9 cellular contexts compared by ENCODE assay signal in genomic region chr2:68689553-68690537, GRCh38. TPM values are rescaled to one million over a fixed set of nuclear protein-coding genes. Genes with fewer than 3 reads are reported as not detected.
DNase-seq lines count a peak whose midpoint lies in the region; ATAC-seq and TF ChIP-seq lines count a peak whose summit lies in the region.
"Had no signal": no experiment of that assay in that cellular context is flagged by ENCODE, and none has a peak within 500 bp of the region (broad histone marks: within the 10 kb centered on the region; RNA-seq: fewer than 3 reads in every experiment).

No MANE protein-coding gene starts in this region.

- DNase-seq in GDM1 (lab: John Stamatoyannopoulos, UW) (peak; percentile 37), stomach (no peak), G401 (ENCODE audit: low spot score) (no peak), hepatocyte (ENCODE audit: low spot score) (no peak)
- DNase-seq in activated CD8-positive, alpha-beta T cell treated with anti-CD3 and anti-CD28 coated beads, Interleukin-2, amount 10 ng/mL, durations not matched to agents 7 days and 5 days, result no peak
- no peak for DNase-seq in stimulated activated naive CD4-positive, alpha-beta T cell (lab: John Stamatoyannopoulos, UW)

- no peak overlapping the region for H2AFZ ChIP-seq in hepatocyte

- H3K27me3 ChIP-seq in stomach (no peaks in the 10 kb centered on the region), hepatocyte (no peaks in the 10 kb centered on the region)

- in situ Hi-C loops in G401 (cut with HindIII; ENCODE audit: low sequenced_read_pairs), result no loop called here

- peaks cover 6% of the 10 kb centered on the region for H3K27me3 Mint-ChIP-seq in activated CD8-positive, alpha-beta T cell treated with anti-CD3 and anti-CD28 coated beads, Interleukin-2, amount 10 ng/mL, durations not matched to agents 7 days and 5 days (ENCODE audit: low read depth)

- no peak overlapping the region for H3K4me3 Mint-ChIP-seq in activated CD8-positive, alpha-beta T cell treated with anti-CD3 and anti-CD28 coated beads, Interleukin-2, amount 10 ng/mL, durations not matched to agents 7 days and 5 days

- H4K20me1 ChIP-seq in hepatocyte (ENCODE audit: insufficient read depth, poor library complexity, severe bottlenecking), result no peaks in the 10 kb centered on the region

- intact Hi-C loops in stomach (cut with DNase I; ENCODE audit: low total_unique reads), result no loop called here

- H3K9me3 Mint-ChIP-seq in activated CD8-positive, alpha-beta T cell treated with anti-CD3 and anti-CD28 coated beads, Interleukin-2, amount 10 ng/mL, durations not matched to agents 7 days and 5 days (ENCODE audit: insufficient read depth), result peaks cover 6% of the 10 kb centered on the region

- TF ChIP-seq EP300 in stomach (IDR thresholded peaks at IDR 0.05), result no peak

- CTCF ChIA-PET in activated CD8-positive, alpha-beta T cell treated with anti-CD3 and anti-CD28 coated beads, Interleukin-2, amount 10 ng/mL, durations not matched to agents 7 days and 5 days (lab: Charles Lee), result interaction anchor here (0.6 to 2.9 kb wide), 7 partner anchors 20 to 477 kb away, joined by 3 to 18 read pairs (median 4); no protein-coding TSS in a partner anchor

- H3K27ac Mint-ChIP-seq in activated CD8-positive, alpha-beta T cell treated with anti-CD3 and anti-CD28 coated beads, Interleukin-2, amount 10 ng/mL, durations not matched to agents 7 days and 5 days, result peak overlapping the region; percentile 70

- no peak for TF ChIP-seq POLR2A in stomach (IDR thresholded peaks at IDR 0.05)

- no peaks in the 10 kb centered on the region for H3K79me2 ChIP-seq in hepatocyte

- no peak overlapping the region for H3K4me3 ChIP-seq in stomach
- H3K4me3 ChIP-seq in hepatocyte, result no peak overlapping the region

- H3K36me3 ChIP-seq in stomach, result no peaks in the 10 kb centered on the region
- H3K36me3 ChIP-seq in hepatocyte (replicated peaks; ENCODE audit: insufficient read depth, low read depth), result no peaks in the 10 kb centered on the region

- peaks cover 13% of the 10 kb centered on the region for H3K4me1 Mint-ChIP-seq in activated CD8-positive, alpha-beta T cell treated with anti-CD3 and anti-CD28 coated beads, Interleukin-2, amount 10 ng/mL, durations not matched to agents 7 days and 5 days (ENCODE audit: low read depth)

- H3K4me1 ChIP-seq in stomach (no peaks in the 10 kb centered on the region), hepatocyte (ENCODE audit: insufficient read depth) (no peaks in the 10 kb centered on the region)

- H3K4me2 ChIP-seq in hepatocyte, result no peak overlapping the region

- ATAC-seq in GM19467 (IDR thresholded peaks at IDR 0.05; ENCODE audit: unreplicated experiment), result peak; percentile 88
- peak; percentile 93 for ATAC-seq in HG03439 (IDR thresholded peaks at IDR 0.05; ENCODE audit: unreplicated experiment)
- ATAC-seq in activated CD8-positive, alpha-beta T cell treated with anti-CD3 and anti-CD28 coated beads, Interleukin-2, amount 10 ng/mL, durations not matched to agents 7 days and 5 days, result peak; percentile 42

- H3K9me2 ChIP-seq in hepatocyte (replicated peaks; ENCODE audit: insufficient read depth), result no peaks in the 10 kb centered on the region

- peak overlapping the region in 1 of 5 donors; percentile 62 for H3K27ac ChIP-seq in stomach
- no peak overlapping the region for H3K27ac ChIP-seq in hepatocyte

- no peaks in the 10 kb centered on the region for H3K36me3 Mint-ChIP-seq in activated CD8-positive, alpha-beta T cell treated with anti-CD3 and anti-CD28 coated beads, Interleukin-2, amount 10 ng/mL, durations not matched to agents 7 days and 5 days (ENCODE audit: low read depth)

- 58 to 74% (median 63%) methylated on average over 7 of the region's 7 CpGs for WGBS in stomach, 5 donors
- 50% methylated on average over 7 of the region's 7 CpGs for WGBS in hepatocyte (ENCODE audit: low lambda C conversion rate, missing lambda C conversion rate)

- POLR2A ChIA-PET in activated CD8-positive, alpha-beta T cell treated with anti-CD3 and anti-CD28 coated beads, Interleukin-2, amount 10 ng/mL, durations not matched to agents 7 days and 5 days (lab: Charles Lee), result no interaction called here

- H3K9me3 ChIP-seq in stomach, result no peaks in the 10 kb centered on the region
- H3K9me3 ChIP-seq in hepatocyte (ENCODE audit: low read depth), result no peaks in the 10 kb centered on the region

- TF ChIP-seq CTCF in stomach (IDR thresholded peaks at IDR 0.05) (no peak), hepatocyte (IDR thresholded peaks at IDR 0.05; ENCODE audit: poor library complexity) (no peak)

RNA-seq across cellular contexts. Expression of gene ARHGAP25, which starts 44.8 kb away (rescaled TPM):
- 10 to 100 TPM; 68.2 to 68.7 TPM for total RNA-seq in activated CD8-positive, alpha-beta T cell treated with anti-CD3 and anti-CD28 coated beads, Interleukin-2, amount 10 ng/mL, durations not matched to agents 7 days and 5 days
- total RNA-seq in stomach, result 10 to 100 TPM in 2 of 5 donors, 1 to 10 TPM in 1, under 1 TPM in 1, not detected in 1; 0.29 to 17.1 (median 8.7) TPM
- 1 to 10 TPM; 3.6 to 6.3 (median 4.0) TPM for polyA plus RNA-seq in stomach
- not detected in 2 replicates for total RNA-seq in G401 (2014; rRNA removed; shearing (Covaris generic))
- 0.47 TPM in 1 of 2 replicates, not detected in the other for total RNA-seq in hepatocyte
- polyA plus RNA-seq in hepatocyte, result 0.12 and 0.21 TPM in 2 replicates

RNA-seq across cellular contexts. Expression of gene PROKR1, which starts 46.5 kb away (rescaled TPM):
- not detected for total RNA-seq in activated CD8-positive, alpha-beta T cell treated with anti-CD3 and anti-CD28 coated beads, Interleukin-2, amount 10 ng/mL, durations not matched to agents 7 days and 5 days
- not detected for total RNA-seq in stomach
- polyA plus RNA-seq in stomach, result not detected
- total RNA-seq in G401 (2014; rRNA removed; shearing (Covaris generic)), result not detected in 2 replicates
- 0.20 TPM in 1 of 2 replicates, not detected in the other for total RNA-seq in hepatocyte
- polyA plus RNA-seq in hepatocyte, result not detected in 2 replicates
- total RNA-seq: lung microvascular endothelial cell had no signal

Comparison
In these comparisons a context has a peak if more than half of its experiments do, and no peak if none do; other contexts are left out.
1. ATAC-seq: peak in every context shown above with its lines; median percentile 93 in HG03439; 88 in GM19467; 42 in activated CD8-positive, alpha-beta T cell treated with anti-CD3 and anti-CD28 coated beads, Interleukin-2, amount 10 ng/mL, durations not matched to agents 7 days and 5 days.